Comparison of ENCODE assay signal across 1 cellular context in the genomic region with DNA sequence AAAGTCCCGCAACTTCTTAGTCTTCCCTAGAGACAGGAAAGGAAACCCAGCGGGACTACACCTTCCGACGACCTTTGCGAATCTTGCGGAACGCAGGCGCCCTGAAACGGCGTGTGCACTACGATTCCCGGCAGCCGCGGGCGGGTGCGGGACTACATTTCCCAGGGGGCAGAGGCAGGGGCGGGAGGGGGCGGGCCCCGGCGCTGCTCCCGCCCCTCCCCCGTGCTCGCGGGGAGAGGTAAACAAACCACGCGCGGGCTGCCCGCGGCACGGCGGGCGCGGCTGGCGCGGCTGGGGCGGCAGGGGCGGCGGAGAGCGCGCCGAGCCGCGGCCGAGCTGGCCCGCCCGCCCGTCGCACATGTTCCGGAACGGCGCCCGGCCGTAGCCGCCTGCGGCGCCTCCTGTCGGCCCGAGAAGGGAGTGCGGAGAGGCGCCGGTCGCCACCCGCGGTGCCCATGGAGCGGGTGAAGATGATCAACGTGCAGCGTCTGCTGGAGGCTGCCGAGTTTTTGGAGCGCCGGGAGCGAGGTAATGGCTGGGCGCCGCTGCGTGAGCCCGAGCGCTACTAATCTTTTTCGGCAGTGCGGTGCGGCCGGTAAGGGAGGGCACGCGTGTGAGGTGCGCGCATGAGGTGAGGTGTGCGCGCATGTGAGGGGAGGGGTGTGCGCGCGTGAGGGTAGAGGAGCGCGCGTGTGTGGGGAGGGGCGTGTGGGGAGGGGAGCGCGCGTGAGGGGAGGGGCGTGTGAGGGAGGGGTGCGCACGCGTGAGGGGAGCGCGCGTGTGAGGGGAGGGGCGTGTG.
TF ChIP-seq lines count a peak whose summit lies in the region.

No MANE protein-coding gene starts in this region.

TF ChIP-seq in Ishikawa, 13 proteins besides CTCF, POLR2A, EP300 and RAD21 (continued from another document):
- TF ChIP-seq, protein P1, sequence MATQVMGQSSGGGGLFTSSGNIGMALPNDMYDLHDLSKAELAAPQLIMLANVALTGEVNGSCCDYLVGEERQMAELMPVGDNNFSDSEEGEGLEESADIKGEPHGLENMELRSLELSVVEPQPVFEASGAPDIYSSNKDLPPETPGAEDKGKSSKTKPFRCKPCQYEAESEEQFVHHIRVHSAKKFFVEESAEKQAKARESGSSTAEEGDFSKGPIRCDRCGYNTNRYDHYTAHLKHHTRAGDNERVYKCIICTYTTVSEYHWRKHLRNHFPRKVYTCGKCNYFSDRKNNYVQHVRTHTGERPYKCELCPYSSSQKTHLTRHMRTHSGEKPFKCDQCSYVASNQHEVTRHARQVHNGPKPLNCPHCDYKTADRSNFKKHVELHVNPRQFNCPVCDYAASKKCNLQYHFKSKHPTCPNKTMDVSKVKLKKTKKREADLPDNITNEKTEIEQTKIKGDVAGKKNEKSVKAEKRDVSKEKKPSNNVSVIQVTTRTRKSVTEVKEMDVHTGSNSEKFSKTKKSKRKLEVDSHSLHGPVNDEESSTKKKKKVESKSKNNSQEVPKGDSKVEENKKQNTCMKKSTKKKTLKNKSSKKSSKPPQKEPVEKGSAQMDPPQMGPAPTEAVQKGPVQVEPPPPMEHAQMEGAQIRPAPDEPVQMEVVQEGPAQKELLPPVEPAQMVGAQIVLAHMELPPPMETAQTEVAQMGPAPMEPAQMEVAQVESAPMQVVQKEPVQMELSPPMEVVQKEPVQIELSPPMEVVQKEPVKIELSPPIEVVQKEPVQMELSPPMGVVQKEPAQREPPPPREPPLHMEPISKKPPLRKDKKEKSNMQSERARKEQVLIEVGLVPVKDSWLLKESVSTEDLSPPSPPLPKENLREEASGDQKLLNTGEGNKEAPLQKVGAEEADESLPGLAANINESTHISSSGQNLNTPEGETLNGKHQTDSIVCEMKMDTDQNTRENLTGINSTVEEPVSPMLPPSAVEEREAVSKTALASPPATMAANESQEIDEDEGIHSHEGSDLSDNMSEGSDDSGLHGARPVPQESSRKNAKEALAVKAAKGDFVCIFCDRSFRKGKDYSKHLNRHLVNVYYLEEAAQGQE (IDR thresholded peaks at IDR 0.05; ENCODE audit: low read depth), result no peak
- TF ChIP-seq YY1 (IDR thresholded peaks at IDR 0.05; ENCODE audit: low read depth), result peak; percentile 68; the same call in 1 of the 2 replicates
